ENCODE assay signal across 1 cellular context in the genomic region with DNA sequence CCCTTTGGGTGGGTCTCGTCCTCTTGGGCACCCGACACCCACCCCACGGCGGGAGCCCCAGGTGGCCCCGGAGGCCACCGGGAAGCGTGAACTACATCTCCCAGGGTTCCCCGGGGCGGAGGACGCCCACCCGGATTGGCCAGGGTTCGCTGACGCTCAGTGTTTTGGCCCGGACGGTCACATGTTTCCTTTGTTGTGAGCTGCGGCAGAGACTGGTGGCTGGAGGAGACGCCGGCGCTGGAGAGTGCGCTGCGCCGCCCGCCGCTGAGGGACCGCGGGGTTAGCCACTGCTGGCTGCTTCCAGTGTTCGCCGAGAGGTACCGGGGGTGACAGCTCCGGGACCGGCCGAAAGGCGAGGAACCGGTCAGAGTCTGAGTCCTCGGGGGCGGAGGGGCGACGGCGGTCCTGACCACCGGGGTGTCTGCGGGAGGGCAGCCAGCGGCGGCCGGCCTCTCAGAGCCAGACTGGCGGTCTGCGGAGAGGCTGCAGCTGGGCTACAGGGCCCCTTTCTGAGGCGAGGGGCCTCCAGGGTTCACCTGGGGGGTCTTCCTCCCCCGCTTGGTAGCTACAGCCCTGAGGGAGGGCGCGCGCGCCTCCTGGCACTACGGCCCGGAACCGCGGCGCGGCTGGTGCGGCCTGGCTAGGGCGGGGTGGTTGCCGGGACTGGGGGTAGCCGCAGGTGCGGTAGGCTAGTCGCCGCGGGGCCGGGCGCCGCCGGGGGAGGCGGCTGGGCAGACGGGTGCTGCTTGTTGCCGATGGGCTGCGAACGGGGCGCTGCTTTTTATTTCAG.
TF ChIP-seq lines count a peak whose summit lies in the region.

A gene with protein sequence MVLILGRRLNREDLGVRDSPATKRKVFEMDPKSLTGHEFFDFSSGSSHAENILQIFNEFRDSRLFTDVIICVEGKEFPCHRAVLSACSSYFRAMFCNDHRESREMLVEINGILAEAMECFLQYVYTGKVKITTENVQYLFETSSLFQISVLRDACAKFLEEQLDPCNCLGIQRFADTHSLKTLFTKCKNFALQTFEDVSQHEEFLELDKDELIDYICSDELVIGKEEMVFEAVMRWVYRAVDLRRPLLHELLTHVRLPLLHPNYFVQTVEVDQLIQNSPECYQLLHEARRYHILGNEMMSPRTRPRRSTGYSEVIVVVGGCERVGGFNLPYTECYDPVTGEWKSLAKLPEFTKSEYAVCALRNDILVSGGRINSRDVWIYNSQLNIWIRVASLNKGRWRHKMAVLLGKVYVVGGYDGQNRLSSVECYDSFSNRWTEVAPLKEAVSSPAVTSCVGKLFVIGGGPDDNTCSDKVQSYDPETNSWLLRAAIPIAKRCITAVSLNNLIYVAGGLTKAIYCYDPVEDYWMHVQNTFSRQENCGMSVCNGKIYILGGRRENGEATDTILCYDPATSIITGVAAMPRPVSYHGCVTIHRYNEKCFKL (plus strand): TSS at position 193 of the 790 bp plus-strand sequence. CDS start 14,734 bp downstream, outside the sequence.

TF ChIP-seq in GM12878, 131 proteins besides CTCF, POLR2A, EP300 and RAD21 (continued from another document and continues in another):
- TF ChIP-seq, protein P1, sequence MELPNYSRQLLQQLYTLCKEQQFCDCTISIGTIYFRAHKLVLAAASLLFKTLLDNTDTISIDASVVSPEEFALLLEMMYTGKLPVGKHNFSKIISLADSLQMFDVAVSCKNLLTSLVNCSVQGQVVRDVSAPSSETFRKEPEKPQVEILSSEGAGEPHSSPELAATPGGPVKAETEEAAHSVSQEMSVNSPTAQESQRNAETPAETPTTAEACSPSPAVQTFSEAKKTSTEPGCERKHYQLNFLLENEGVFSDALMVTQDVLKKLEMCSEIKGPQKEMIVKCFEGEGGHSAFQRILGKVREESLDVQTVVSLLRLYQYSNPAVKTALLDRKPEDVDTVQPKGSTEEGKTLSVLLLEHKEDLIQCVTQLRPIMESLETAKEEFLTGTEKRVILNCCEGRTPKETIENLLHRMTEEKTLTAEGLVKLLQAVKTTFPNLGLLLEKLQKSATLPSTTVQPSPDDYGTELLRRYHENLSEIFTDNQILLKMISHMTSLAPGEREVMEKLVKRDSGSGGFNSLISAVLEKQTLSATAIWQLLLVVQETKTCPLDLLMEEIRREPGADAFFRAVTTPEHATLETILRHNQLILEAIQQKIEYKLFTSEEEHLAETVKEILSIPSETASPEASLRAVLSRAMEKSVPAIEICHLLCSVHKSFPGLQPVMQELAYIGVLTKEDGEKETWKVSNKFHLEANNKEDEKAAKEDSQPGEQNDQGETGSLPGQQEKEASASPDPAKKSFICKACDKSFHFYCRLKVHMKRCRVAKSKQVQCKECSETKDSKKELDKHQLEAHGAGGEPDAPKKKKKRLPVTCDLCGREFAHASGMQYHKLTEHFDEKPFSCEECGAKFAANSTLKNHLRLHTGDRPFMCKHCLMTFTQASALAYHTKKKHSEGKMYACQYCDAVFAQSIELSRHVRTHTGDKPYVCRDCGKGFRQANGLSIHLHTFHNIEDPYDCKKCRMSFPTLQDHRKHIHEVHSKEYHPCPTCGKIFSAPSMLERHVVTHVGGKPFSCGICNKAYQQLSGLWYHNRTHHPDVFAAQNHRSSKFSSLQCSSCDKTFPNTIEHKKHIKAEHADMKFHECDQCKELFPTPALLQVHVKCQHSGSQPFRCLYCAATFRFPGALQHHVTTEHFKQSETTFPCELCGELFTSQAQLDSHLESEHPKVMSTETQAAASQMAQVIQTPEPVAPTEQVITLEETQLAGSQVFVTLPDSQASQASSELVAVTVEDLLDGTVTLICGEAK (IDR thresholded peaks at IDR 0.05; ENCODE audit: borderline replicate concordance), result 0 out of 2 replicates have a peak, but pooled peaks have one; percentile 17
- TF ChIP-seq RAD51 (IDR thresholded peaks at IDR 0.05) (peak; percentile 84), RB1 (IDR thresholded peaks at IDR 0.05; ENCODE audit: borderline replicate concordance) (peak; percentile 34; the same call in 1 of the 2 replicates), SMARCA5 (IDR thresholded peaks at IDR 0.05) (no peak), POLR2AphosphoS5 (IDR thresholded peaks at IDR 0.05; ENCODE audit: low read length) (peak; percentile 66; the same call in 1 of the 2 replicates), ZNF217 (IDR thresholded peaks at IDR 0.05) (no peak), NRF1 (conservative IDR thresholded peaks at IDR 0.05; ENCODE audit: low read depth, low read length) (0 out of 2 replicates have a peak, but pooled peaks have one; percentile 14), SIX5 (IDR thresholded peaks at IDR 0.05; ENCODE audit: low read depth, low read length, severe bottlenecking) (peak; percentile 86), LARP7 (IDR thresholded peaks at IDR 0.05) (peak; percentile 27), STAT1 (conservative IDR thresholded peaks at IDR 0.05) (no peak), TBL1XR1 (IDR thresholded peaks at IDR 0.05; ENCODE audit: low read depth, low read length) (0 out of 2 replicates have a peak, but pooled peaks have one; percentile 22), NR2F1 (conservative IDR thresholded peaks at IDR 0.05) (peak; percentile 71), MYC (IDR thresholded peaks at IDR 0.05; ENCODE audit: insufficient read depth, insufficient read length, insufficient replicate concordance, low read length, severe bottlenecking) (no peak), POU2F2 (IDR thresholded peaks at IDR 0.05; ENCODE audit: borderline replicate concordance, low read depth, low read length) (no peak), GATAD2B (conservative IDR thresholded peaks at IDR 0.05; ENCODE audit: low read depth) (0 out of 2 replicates have a peak, but pooled peaks have one; percentile 62), CHD2 (IDR thresholded peaks at IDR 0.05; ENCODE audit: borderline replicate concordance, low read depth, low read length) (peak; percentile 42; the same call in 1 of the 2 replicates), RFX5 (IDR thresholded peaks at IDR 0.05; ENCODE audit: low read depth, low read length) (peak; percentile 37; the same call in 1 of the 2 replicates), SUZ12 (IDR thresholded peaks at IDR 0.05; ENCODE audit: unreplicated experiment) (no peak), MXI1 (IDR thresholded peaks at IDR 0.05; ENCODE audit: low read depth, low read length) (peak; percentile 82; the same call in 1 of the 2 replicates), TARDBP (IDR thresholded peaks at IDR 0.05; ENCODE audit: borderline replicate concordance) (no peak), ETV6 (conservative IDR thresholded peaks at IDR 0.05 in 1 of 2, IDR thresholded peaks at IDR 0.05 in 1 of 2; ENCODE audit: borderline replicate concordance in 1 of 2, low read depth in 1 of 2) (no peak), TCF7 (IDR thresholded peaks at IDR 0.05; ENCODE audit: borderline replicate concordance) (no peak), RUNX3 (IDR thresholded peaks at IDR 0.05; ENCODE audit: low read length) (0 out of 2 replicates have a peak, but pooled peaks have one; percentile 3), FOS (IDR thresholded peaks at IDR 0.05; ENCODE audit: borderline replicate concordance, extremely low read depth, insufficient read length) (no peak), KDM1A (IDR thresholded peaks at IDR 0.05; ENCODE audit: borderline replicate concordance) (no peak), SREBF1 (IDR thresholded peaks at IDR 0.05; ENCODE audit: low read length) (no peak), BCL11A (IDR thresholded peaks at IDR 0.05; ENCODE audit: low read depth, low read length) (no peak), HCFC1 (IDR thresholded peaks at IDR 0.05; ENCODE audit: low read length) (peak; percentile 91)
- TF ChIP-seq, protein P2, sequence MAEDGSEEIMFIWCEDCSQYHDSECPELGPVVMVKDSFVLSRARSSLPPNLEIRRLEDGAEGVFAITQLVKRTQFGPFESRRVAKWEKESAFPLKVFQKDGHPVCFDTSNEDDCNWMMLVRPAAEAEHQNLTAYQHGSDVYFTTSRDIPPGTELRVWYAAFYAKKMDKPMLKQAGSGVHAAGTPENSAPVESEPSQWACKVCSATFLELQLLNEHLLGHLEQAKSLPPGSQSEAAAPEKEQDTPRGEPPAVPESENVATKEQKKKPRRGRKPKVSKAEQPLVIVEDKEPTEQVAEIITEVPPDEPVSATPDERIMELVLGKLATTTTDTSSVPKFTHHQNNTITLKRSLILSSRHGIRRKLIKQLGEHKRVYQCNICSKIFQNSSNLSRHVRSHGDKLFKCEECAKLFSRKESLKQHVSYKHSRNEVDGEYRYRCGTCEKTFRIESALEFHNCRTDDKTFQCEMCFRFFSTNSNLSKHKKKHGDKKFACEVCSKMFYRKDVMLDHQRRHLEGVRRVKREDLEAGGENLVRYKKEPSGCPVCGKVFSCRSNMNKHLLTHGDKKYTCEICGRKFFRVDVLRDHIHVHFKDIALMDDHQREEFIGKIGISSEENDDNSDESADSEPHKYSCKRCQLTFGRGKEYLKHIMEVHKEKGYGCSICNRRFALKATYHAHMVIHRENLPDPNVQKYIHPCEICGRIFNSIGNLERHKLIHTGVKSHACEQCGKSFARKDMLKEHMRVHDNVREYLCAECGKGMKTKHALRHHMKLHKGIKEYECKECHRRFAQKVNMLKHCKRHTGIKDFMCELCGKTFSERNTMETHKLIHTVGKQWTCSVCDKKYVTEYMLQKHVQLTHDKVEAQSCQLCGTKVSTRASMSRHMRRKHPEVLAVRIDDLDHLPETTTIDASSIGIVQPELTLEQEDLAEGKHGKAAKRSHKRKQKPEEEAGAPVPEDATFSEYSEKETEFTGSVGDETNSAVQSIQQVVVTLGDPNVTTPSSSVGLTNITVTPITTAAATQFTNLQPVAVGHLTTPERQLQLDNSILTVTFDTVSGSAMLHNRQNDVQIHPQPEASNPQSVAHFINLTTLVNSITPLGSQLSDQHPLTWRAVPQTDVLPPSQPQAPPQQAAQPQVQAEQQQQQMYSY (CRISPR knock-in tag; IDR thresholded peaks at IDR 0.05), result no peak
- TF ChIP-seq, protein P3, sequence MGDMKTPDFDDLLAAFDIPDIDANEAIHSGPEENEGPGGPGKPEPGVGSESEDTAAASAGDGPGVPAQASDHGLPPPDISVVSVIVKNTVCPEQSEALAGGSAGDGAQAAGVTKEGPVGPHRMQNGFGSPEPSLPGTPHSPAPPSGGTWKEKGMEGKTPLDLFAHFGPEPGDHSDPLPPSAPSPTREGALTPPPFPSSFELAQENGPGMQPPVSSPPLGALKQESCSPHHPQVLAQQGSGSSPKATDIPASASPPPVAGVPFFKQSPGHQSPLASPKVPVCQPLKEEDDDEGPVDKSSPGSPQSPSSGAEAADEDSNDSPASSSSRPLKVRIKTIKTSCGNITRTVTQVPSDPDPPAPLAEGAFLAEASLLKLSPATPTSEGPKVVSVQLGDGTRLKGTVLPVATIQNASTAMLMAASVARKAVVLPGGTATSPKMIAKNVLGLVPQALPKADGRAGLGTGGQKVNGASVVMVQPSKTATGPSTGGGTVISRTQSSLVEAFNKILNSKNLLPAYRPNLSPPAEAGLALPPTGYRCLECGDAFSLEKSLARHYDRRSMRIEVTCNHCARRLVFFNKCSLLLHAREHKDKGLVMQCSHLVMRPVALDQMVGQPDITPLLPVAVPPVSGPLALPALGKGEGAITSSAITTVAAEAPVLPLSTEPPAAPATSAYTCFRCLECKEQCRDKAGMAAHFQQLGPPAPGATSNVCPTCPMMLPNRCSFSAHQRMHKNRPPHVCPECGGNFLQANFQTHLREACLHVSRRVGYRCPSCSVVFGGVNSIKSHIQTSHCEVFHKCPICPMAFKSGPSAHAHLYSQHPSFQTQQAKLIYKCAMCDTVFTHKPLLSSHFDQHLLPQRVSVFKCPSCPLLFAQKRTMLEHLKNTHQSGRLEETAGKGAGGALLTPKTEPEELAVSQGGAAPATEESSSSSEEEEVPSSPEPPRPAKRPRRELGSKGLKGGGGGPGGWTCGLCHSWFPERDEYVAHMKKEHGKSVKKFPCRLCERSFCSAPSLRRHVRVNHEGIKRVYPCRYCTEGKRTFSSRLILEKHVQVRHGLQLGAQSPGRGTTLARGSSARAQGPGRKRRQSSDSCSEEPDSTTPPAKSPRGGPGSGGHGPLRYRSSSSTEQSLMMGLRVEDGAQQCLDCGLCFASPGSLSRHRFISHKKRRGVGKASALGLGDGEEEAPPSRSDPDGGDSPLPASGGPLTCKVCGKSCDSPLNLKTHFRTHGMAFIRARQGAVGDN (IDR thresholded peaks at IDR 0.05), result no peak
- TF ChIP-seq, protein P4, sequence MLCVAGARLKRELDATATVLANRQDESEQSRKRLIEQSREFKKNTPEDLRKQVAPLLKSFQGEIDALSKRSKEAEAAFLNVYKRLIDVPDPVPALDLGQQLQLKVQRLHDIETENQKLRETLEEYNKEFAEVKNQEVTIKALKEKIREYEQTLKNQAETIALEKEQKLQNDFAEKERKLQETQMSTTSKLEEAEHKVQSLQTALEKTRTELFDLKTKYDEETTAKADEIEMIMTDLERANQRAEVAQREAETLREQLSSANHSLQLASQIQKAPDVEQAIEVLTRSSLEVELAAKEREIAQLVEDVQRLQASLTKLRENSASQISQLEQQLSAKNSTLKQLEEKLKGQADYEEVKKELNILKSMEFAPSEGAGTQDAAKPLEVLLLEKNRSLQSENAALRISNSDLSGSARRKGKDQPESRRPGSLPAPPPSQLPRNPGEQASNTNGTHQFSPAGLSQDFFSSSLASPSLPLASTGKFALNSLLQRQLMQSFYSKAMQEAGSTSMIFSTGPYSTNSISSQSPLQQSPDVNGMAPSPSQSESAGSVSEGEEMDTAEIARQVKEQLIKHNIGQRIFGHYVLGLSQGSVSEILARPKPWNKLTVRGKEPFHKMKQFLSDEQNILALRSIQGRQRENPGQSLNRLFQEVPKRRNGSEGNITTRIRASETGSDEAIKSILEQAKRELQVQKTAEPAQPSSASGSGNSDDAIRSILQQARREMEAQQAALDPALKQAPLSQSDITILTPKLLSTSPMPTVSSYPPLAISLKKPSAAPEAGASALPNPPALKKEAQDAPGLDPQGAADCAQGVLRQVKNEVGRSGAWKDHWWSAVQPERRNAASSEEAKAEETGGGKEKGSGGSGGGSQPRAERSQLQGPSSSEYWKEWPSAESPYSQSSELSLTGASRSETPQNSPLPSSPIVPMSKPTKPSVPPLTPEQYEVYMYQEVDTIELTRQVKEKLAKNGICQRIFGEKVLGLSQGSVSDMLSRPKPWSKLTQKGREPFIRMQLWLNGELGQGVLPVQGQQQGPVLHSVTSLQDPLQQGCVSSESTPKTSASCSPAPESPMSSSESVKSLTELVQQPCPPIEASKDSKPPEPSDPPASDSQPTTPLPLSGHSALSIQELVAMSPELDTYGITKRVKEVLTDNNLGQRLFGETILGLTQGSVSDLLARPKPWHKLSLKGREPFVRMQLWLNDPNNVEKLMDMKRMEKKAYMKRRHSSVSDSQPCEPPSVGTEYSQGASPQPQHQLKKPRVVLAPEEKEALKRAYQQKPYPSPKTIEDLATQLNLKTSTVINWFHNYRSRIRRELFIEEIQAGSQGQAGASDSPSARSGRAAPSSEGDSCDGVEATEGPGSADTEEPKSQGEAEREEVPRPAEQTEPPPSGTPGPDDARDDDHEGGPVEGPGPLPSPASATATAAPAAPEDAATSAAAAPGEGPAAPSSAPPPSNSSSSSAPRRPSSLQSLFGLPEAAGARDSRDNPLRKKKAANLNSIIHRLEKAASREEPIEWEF (IDR thresholded peaks at IDR 0.05; ENCODE audit: insufficient replicate concordance, low read depth, low read length), result no peak
